8 cellular contexts compared by ENCODE assay signal in genomic region chr6:109187399-109188114, GRCh38.
DNase-seq lines count a peak whose midpoint lies in the region; ATAC-seq and TF ChIP-seq lines count a peak whose summit lies in the region.

No MANE protein-coding gene starts in this region.

- H3K4me3 Mint-ChIP-seq in activated T-helper 1 cell treated with anti-CD3 and anti-CD28 coated beads, Interleukin-12 subunit alpha, Interleukin-12 subunit beta, Interleukin-2, Interleukin-4 antibody, amounts not matched to agents 30 ng/mL and 10 ng/mL and 1 ng/mL, durations not matched to agents 14 hours and 24 hours and 36 hours = no peak overlapping the region

- TF ChIP-seq CTCF in Peyer's patch (IDR thresholded peaks at IDR 0.05) (peak; percentile 54 to 95 (median 90)), gastroesophageal sphincter (IDR thresholded peaks at IDR 0.05) (peak; percentile 81 to 88 (median 86)), upper lobe of left lung (IDR thresholded peaks at IDR 0.05) (peak; percentile 55 to 79 (median 75))

- H3K79me2 ChIP-seq in trophoblast cell (ENCODE audit: control insufficient read depth, insufficient read depth, low read length, poor library complexity) = no peaks in the 10 kb centered on the region

- no peak overlapping the region for H3K14ac ChIP-seq in trophoblast cell (ENCODE audit: low read length)

- peaks cover 19% of the 10 kb centered on the region for H3K9me3 Mint-ChIP-seq in activated T-helper 1 cell treated with anti-CD3 and anti-CD28 coated beads, Interleukin-12 subunit alpha, Interleukin-12 subunit beta, Interleukin-2, Interleukin-4 antibody, amounts not matched to agents 30 ng/mL and 10 ng/mL and 1 ng/mL, durations not matched to agents 14 hours and 24 hours and 36 hours

- H3K9me3 ChIP-seq in Peyer's patch = peaks cover 0 to 14% (median 3%) of the 10 kb centered on the region in 4 donors
- H3K9me3 ChIP-seq in gastroesophageal sphincter = peaks cover 0 to 6% (median 0%) of the 10 kb centered on the region in 3 donors
- H3K9me3 ChIP-seq in trophoblast cell (ENCODE audit: insufficient read depth, low read depth, low read length) = peaks cover 3% of the 10 kb centered on the region
- H3K9me3 ChIP-seq in upper lobe of left lung = peaks cover 0 to 10% (median 5%) of the 10 kb centered on the region in 4 donors

- TF ChIP-seq POLR2A in Peyer's patch (IDR thresholded peaks at IDR 0.05) = no peak
- TF ChIP-seq POLR2A in gastroesophageal sphincter (IDR thresholded peaks at IDR 0.05) = no peak
- TF ChIP-seq POLR2A in upper lobe of left lung (IDR thresholded peaks at IDR 0.05) = no peak

- H2BK5ac ChIP-seq in trophoblast cell (ENCODE audit: low read depth, low read length, poor library complexity) = no peak overlapping the region

- no peaks in the 10 kb centered on the region for H3K79me1 ChIP-seq in trophoblast cell (ENCODE audit: low read length)

- no peaks in the 10 kb centered on the region for H3K27me3 ChIP-seq in Peyer's patch
- no peaks in the 10 kb centered on the region for H3K27me3 ChIP-seq in gastroesophageal sphincter
- H3K27me3 ChIP-seq in trophoblast cell (ENCODE audit: insufficient read depth, low read length) = no peaks in the 10 kb centered on the region
- H3K27me3 ChIP-seq in upper lobe of left lung = no peaks in the 10 kb centered on the region

- H3K36me3 Mint-ChIP-seq in activated T-helper 1 cell treated with anti-CD3 and anti-CD28 coated beads, Interleukin-12 subunit alpha, Interleukin-12 subunit beta, Interleukin-2, Interleukin-4 antibody, amounts not matched to agents 30 ng/mL and 10 ng/mL and 1 ng/mL, durations not matched to agents 14 hours and 24 hours and 36 hours (ENCODE audit: low read depth) = peaks cover 6% of the 10 kb centered on the region

- H3K18ac ChIP-seq in trophoblast cell (ENCODE audit: low read length) = no peak overlapping the region

- H3K4me1 Mint-ChIP-seq in activated T-helper 1 cell treated with anti-CD3 and anti-CD28 coated beads, Interleukin-12 subunit alpha, Interleukin-12 subunit beta, Interleukin-2, Interleukin-4 antibody, amounts not matched to agents 30 ng/mL and 10 ng/mL and 1 ng/mL, durations not matched to agents 14 hours and 24 hours and 36 hours (ENCODE audit: low read depth) = no peaks in the 10 kb centered on the region

- no peaks in the 10 kb centered on the region for H3K4me1 ChIP-seq in Peyer's patch
- H3K4me1 ChIP-seq in gastroesophageal sphincter = peaks cover 0 to 17% (median 0%) of the 10 kb centered on the region in 3 donors
- no peaks in the 10 kb centered on the region for H3K4me1 ChIP-seq in trophoblast cell (ENCODE audit: control insufficient read depth in 1 of 2, insufficient read depth in 2 of 2, low read length in 2 of 2)
- H3K4me1 ChIP-seq in upper lobe of left lung = peaks cover 0 to 6% (median 0%) of the 10 kb centered on the region in 4 donors

- DNase-seq in COLO668 (lab: John Stamatoyannopoulos, UW; ENCODE audit: unreplicated experiment) = peak; percentile 45
- DNase-seq in Peyer's patch = peak; percentile 57 to 83 (median 58)
- peak; percentile 25 for DNase-seq in activated T-helper 1 cell treated with anti-CD3 and anti-CD28 coated beads, Interleukin-12 subunit alpha, Interleukin-12 subunit beta, Interleukin-2, Interleukin-4 antibody, amounts not matched to agents 30 ng/mL and 10 ng/mL and 1 ng/mL, durations not matched to agents 14 hours and 24 hours and 36 hours (ENCODE audit: low spot score)
- peak; percentile 1 to 67 for DNase-seq in trophoblast cell
- peak in 1 of 2 donors; percentile 45 for DNase-seq in upper lobe of left lung
- no peak for DNase-seq in NCI-H226

- H2AFZ ChIP-seq in trophoblast cell (ENCODE audit: insufficient read depth, low read length, poor library complexity) = no peak overlapping the region

- H3K9ac ChIP-seq in trophoblast cell (ENCODE audit: low read length) = no peak overlapping the region

- H3K23ac ChIP-seq in trophoblast cell (ENCODE audit: low read length) = no peak overlapping the region

- no peak overlapping the region for H2BK12ac ChIP-seq in trophoblast cell (ENCODE audit: low read length)

- no peak overlapping the region for H4K12ac ChIP-seq in trophoblast cell (ENCODE audit: low read depth, low read length)

- 18 to 61% methylated on average over 2 to 5 of the region's 5 CpGs for WGBS in gastroesophageal sphincter (ENCODE audit: low coverage in 1 of 2), 2 donors
- no CpG with 5 or more reads among the region's 5 CpGs for WGBS in trophoblast cell (ENCODE audit: extremely low coverage, insufficient coverage, insufficient read length)
- WGBS in upper lobe of left lung, 2 donors = 25 to 27% methylated on average over 5 of the region's 5 CpGs

- H2AK5ac ChIP-seq in trophoblast cell (ENCODE audit: low read length) = no peak overlapping the region

- no peak overlapping the region for H3K4me2 ChIP-seq in trophoblast cell (ENCODE audit: low read length)

- TF ChIP-seq EP300 in gastroesophageal sphincter (IDR thresholded peaks at IDR 0.05) (no peak), upper lobe of left lung (IDR thresholded peaks at IDR 0.05) (no peak)

- H3K4me3 ChIP-seq in Peyer's patch (no peak overlapping the region), gastroesophageal sphincter (no peak overlapping the region), trophoblast cell (ENCODE audit: low read depth, low read length) (no peak overlapping the region), upper lobe of left lung (no peak overlapping the region)

- H3K36me3 ChIP-seq in Peyer's patch (no peaks in the 10 kb centered on the region), gastroesophageal sphincter (no peaks in the 10 kb centered on the region), trophoblast cell (ENCODE audit: control insufficient read depth in 1 of 2, insufficient read depth in 2 of 2, low read length in 2 of 2) (no peaks in the 10 kb centered on the region), upper lobe of left lung (no peaks in the 10 kb centered on the region)

- ATAC-seq in HG03159 (IDR thresholded peaks at IDR 0.05; ENCODE audit: unreplicated experiment) = peak; percentile 52
- ATAC-seq in gastroesophageal sphincter = no peak
- peak in 1 of 2 donors; percentile 83 for ATAC-seq in upper lobe of left lung (ENCODE audit: low FRiP score in 2 of 2)

- no peak overlapping the region for H3K4ac ChIP-seq in trophoblast cell (ENCODE audit: low read depth, low read length)

- H2BK120ac ChIP-seq in trophoblast cell (ENCODE audit: insufficient read depth, low read length, poor library complexity) = no peak overlapping the region

- H3K27ac Mint-ChIP-seq in activated T-helper 1 cell treated with anti-CD3 and anti-CD28 coated beads, Interleukin-12 subunit alpha, Interleukin-12 subunit beta, Interleukin-2, Interleukin-4 antibody, amounts not matched to agents 30 ng/mL and 10 ng/mL and 1 ng/mL, durations not matched to agents 14 hours and 24 hours and 36 hours = no peak overlapping the region

- H3K27ac ChIP-seq in Peyer's patch (peak overlapping the region in 1 of 4 donors; percentile 14), gastroesophageal sphincter (no peak overlapping the region), trophoblast cell (ENCODE audit: low read depth, low read length) (no peak overlapping the region), upper lobe of left lung (no peak overlapping the region)

- H3K27me3 Mint-ChIP-seq in activated T-helper 1 cell treated with anti-CD3 and anti-CD28 coated beads, Interleukin-12 subunit alpha, Interleukin-12 subunit beta, Interleukin-2, Interleukin-4 antibody, amounts not matched to agents 30 ng/mL and 10 ng/mL and 1 ng/mL, durations not matched to agents 14 hours and 24 hours and 36 hours (ENCODE audit: insufficient read depth) = peaks cover 39% of the 10 kb centered on the region

- H4K8ac ChIP-seq in trophoblast cell (ENCODE audit: low read depth, low read length) = no peak overlapping the region

- no peak overlapping the region for H4K91ac ChIP-seq in trophoblast cell (ENCODE audit: low read depth, low read length)

- intact Hi-C loops in activated T-helper 1 cell treated with anti-CD3 and anti-CD28 coated beads, Interleukin-12 subunit alpha, Interleukin-12 subunit beta, Interleukin-2, Interleukin-4 antibody, amounts not matched to agents 30 ng/mL and 10 ng/mL and 1 ng/mL, durations not matched to agents 14 hours and 24 hours and 36 hours (cut with micrococcal nuclease) = loop anchor here (1.0 to 10.0 kb wide), 9 partner anchors 50 to 1207 kb away; partner anchors contain the start of genes AK9, FIG4 and ZBTB24
